12 cellular contexts compared by ENCODE assay signal in genomic region chr15:80474751-80475295, GRCh38.
"Had no signal": no experiment of that assay in that cellular context is flagged by ENCODE, and none has a peak within 500 bp of the region (broad histone marks: within the 10 kb centered on the region; RNA-seq: fewer than 3 reads in every experiment).

No MANE protein-coding gene starts in this region.

- DNase-seq: activated CD4-positive, alpha-beta T cell treated with anti-CD3 and anti-CD28 coated beads, Interleukin-2, amount 50 U/mL, for 1 hour; activated naive CD4-positive, alpha-beta T cell treated with anti-CD3 and anti-CD28 coated beads, Interleukin-2, amount 50 U/mL, for 16 hours; amniotic stem cell; esophagus squamous epithelium; gastrocnemius medialis; kidney; left ventricle myocardium superior; mesenchymal stem cell; stimulated activated CD4-positive, alpha-beta T cell treated with anti-CD3 and anti-CD28 coated beads, Interleukin-1b, Interleukin-23, amount 100 ng/mL, for 48 hours; substantia nigra; SW 1271 had no signal

- ATAC-seq: gastrocnemius medialis; left ventricle myocardium superior; stimulated activated memory B cell treated with anti-CD40 and anti-IgM and Interleukin-4, amounts not matched to agents 10 μg/mL and 1 μg/mL and 100 μg/mL, for 72 hours had no signal
